Comparison of ENCODE assay signal across 9 cellular contexts in the genomic region with DNA sequence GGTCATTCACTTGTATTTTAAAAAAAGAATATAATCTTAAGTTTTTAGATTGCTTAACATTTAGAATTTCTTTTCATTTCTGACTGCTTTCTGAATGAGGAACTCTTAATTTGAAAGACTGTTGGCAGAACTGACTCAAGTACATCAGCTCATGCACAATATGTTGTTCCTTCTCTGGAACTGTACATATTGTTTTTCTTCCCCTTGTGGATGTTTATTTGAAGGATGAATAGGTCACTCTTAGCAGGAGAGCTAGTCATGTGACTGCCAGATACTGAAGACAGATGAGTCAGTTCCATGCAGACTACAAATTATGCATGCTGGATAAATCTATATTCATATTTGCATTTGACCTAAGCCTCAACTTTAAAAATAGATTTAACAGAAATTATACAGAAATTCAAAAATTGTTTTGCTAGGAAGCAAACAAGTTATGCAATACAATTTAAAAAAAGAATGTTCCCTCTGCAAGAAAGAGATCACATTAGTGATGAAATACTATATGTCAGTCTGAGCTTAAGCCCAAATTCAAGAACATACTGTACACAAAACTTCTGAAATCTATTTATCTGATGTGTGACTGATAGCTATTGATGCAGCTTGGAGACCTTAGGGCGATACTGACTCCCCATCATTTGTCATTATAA.
DNase-seq lines count a peak whose midpoint lies in the region; ATAC-seq and TF ChIP-seq lines count a peak whose summit lies in the region.
"Had no signal": no experiment of that assay in that cellular context is flagged by ENCODE, and none has a peak within 500 bp of the region (broad histone marks: within the 10 kb centered on the region; RNA-seq: fewer than 3 reads in every experiment).

No MANE protein-coding gene starts in this region.

- no CpG with 5 or more reads among the region's 1 CpG for WGBS in mesenchymal stem cell

- H3K4ac ChIP-seq in mesenchymal stem cell (ENCODE audit: low read depth in 1 of 2, low read length in 2 of 2) = peak overlapping the region in 1 of 2 experiments; percentile 37

- H3K4me3 ChIP-seq in mesenchymal stem cell (ENCODE audit: insufficient read depth in 1 of 2, low read depth in 1 of 2, low read length in 2 of 2) = no peak overlapping the region

- peak overlapping the region; percentile 46 for H3K9ac ChIP-seq in mesenchymal stem cell (ENCODE audit: low read length)
- H3K9ac ChIP-seq: parathyroid adenoma had no signal

- H3K18ac ChIP-seq in mesenchymal stem cell (ENCODE audit: low read depth in 1 of 2, low read length in 2 of 2) = peak overlapping the region; percentile 7 to 48

- no peak overlapping the region for H3K4me2 ChIP-seq in mesenchymal stem cell (ENCODE audit: low read length, poor library complexity, severe bottlenecking)

- no peak overlapping the region for H2BK5ac ChIP-seq in mesenchymal stem cell (ENCODE audit: low read depth, low read length, poor library complexity, severe bottlenecking)

- H3K36me3 ChIP-seq in mesenchymal stem cell (ENCODE audit: control insufficient read depth in 1 of 2, insufficient read depth in 2 of 2, low read depth in 1 of 2, low read length in 2 of 2) = no peaks in the 10 kb centered on the region

- no peaks in the 10 kb centered on the region for H3K4me1 ChIP-seq in mesenchymal stem cell (ENCODE audit: control insufficient read depth, insufficient read depth, low read depth, low read length)
- H3K4me1 ChIP-seq: parathyroid adenoma had no signal

- H2BK15ac ChIP-seq in mesenchymal stem cell (ENCODE audit: low read depth, poor library complexity, severe bottlenecking) = no peak overlapping the region

- no peak overlapping the region for H3K14ac ChIP-seq in mesenchymal stem cell (ENCODE audit: low read length in 2 of 2)

- peak; percentile 76 for DNase-seq in AG09319 (ENCODE audit: extremely low read depth, low read depth)
- peak; percentile 2 for DNase-seq in NCI-H2029 treated with DMSO at 0.1 percent for 48 hours (lab: John Stamatoyannopoulos, UW)
- peak; percentile 85 for DNase-seq in mesenchymal stem cell
- no peak for DNase-seq in activated T-cell treated with anti-CD3 and anti-CD28 coated beads, Interleukin-2, amount 50 U/mL, for 1 hour
- no peak for DNase-seq in activated CD4-positive, alpha-beta T cell treated with anti-CD3 and anti-CD28 coated beads for 36 hours
- DNase-seq in LoVo (ENCODE audit: low spot score) = no peak
- DNase-seq in effector CD8-positive, alpha-beta T cell (lab: John Stamatoyannopoulos, UW) = no peak

- H3K4me1 Mint-ChIP-seq in activated CD4-positive, alpha-beta T cell treated with anti-CD3 and anti-CD28 coated beads for 36 hours = no peaks in the 10 kb centered on the region

- no peak overlapping the region for H2BK12ac ChIP-seq in mesenchymal stem cell (ENCODE audit: low read length in 2 of 2)

- CTCF ChIA-PET in activated CD4-positive, alpha-beta T cell treated with anti-CD3 and anti-CD28 coated beads for 36 hours (lab: Charles Lee) = no interaction called here

- TF ChIP-seq CTCF in AG09319 (IDR thresholded peaks at IDR 0.05; ENCODE audit: low read depth, low read length) = no peak

- H3K27ac ChIP-seq in cingulate gyrus (ENCODE audit: low read depth, low read length) = peak overlapping the region; percentile 10
- no peak overlapping the region for H3K27ac ChIP-seq in mesenchymal stem cell (ENCODE audit: low read length, poor library complexity, severe bottlenecking)
- H3K27ac ChIP-seq: parathyroid adenoma had no signal

- H3K27me3 ChIP-seq in mesenchymal stem cell (ENCODE audit: control insufficient read depth in 1 of 2, insufficient read depth in 1 of 2, low read length in 2 of 2) = no peaks in the 10 kb centered on the region

- POLR2A ChIA-PET in activated CD4-positive, alpha-beta T cell treated with anti-CD3 and anti-CD28 coated beads for 36 hours (lab: Charles Lee) = no interaction called here

- no peak overlapping the region for H3K4me3 Mint-ChIP-seq in activated CD4-positive, alpha-beta T cell treated with anti-CD3 and anti-CD28 coated beads for 36 hours

- no peaks in the 10 kb centered on the region for H3K27me3 Mint-ChIP-seq in activated CD4-positive, alpha-beta T cell treated with anti-CD3 and anti-CD28 coated beads for 36 hours

- no peak overlapping the region for H2BK120ac ChIP-seq in mesenchymal stem cell (ENCODE audit: low read depth, low read length)

- ATAC-seq in activated CD4-positive, alpha-beta T cell treated with anti-CD3 and anti-CD28 coated beads for 36 hours = no peak

- no peaks in the 10 kb centered on the region for H3K79me1 ChIP-seq in mesenchymal stem cell (replicated peaks; ENCODE audit: low read length, poor library complexity, severe bottlenecking)

- H4K91ac ChIP-seq in mesenchymal stem cell (ENCODE audit: low read length) = no peak overlapping the region

- H2AFZ ChIP-seq in mesenchymal stem cell (ENCODE audit: low read depth, low read length) = no peak overlapping the region
- H2AFZ ChIP-seq: parathyroid adenoma had no signal

- intact Hi-C loops in activated CD4-positive, alpha-beta T cell treated with anti-CD3 and anti-CD28 coated beads for 36 hours (cut with DNase I, micrococcal nuclease) = no loop called here

- H3K36me3 Mint-ChIP-seq in activated CD4-positive, alpha-beta T cell treated with anti-CD3 and anti-CD28 coated beads for 36 hours (ENCODE audit: low read depth) = no peaks in the 10 kb centered on the region

- H3K9me3 Mint-ChIP-seq in activated CD4-positive, alpha-beta T cell treated with anti-CD3 and anti-CD28 coated beads for 36 hours (ENCODE audit: low read depth) = no peaks in the 10 kb centered on the region

- H3K23ac ChIP-seq in mesenchymal stem cell (ENCODE audit: low read length in 2 of 2) = no peak overlapping the region

- H3K9me3 ChIP-seq in mesenchymal stem cell (ENCODE audit: control insufficient read depth, low read length) = no peaks in the 10 kb centered on the region

- H3K27ac Mint-ChIP-seq in activated CD4-positive, alpha-beta T cell treated with anti-CD3 and anti-CD28 coated beads for 36 hours = no peak overlapping the region

- no peak overlapping the region for H2AK5ac ChIP-seq in mesenchymal stem cell (ENCODE audit: low read length, severe bottlenecking)

- H4K8ac ChIP-seq in mesenchymal stem cell (ENCODE audit: low read length) = no peak overlapping the region

Comparison
In these comparisons a context has a peak if more than half of its experiments do, and no peak if none do; other contexts are left out.
1. DNase-seq: peak in AG09319 (single experiment), NCI-H2029 treated with DMSO at 0.1 percent for 48 hours (single experiment) and mesenchymal stem cell (single experiment); none in activated T-cell treated with anti-CD3 and anti-CD28 coated beads, Interleukin-2, amount 50 U/mL, for 1 hour (single experiment), activated CD4-positive, alpha-beta T cell treated with anti-CD3 and anti-CD28 coated beads for 36 hours (single experiment), LoVo (single experiment) and effector CD8-positive, alpha-beta T cell (single experiment).